In the genomic region with DNA sequence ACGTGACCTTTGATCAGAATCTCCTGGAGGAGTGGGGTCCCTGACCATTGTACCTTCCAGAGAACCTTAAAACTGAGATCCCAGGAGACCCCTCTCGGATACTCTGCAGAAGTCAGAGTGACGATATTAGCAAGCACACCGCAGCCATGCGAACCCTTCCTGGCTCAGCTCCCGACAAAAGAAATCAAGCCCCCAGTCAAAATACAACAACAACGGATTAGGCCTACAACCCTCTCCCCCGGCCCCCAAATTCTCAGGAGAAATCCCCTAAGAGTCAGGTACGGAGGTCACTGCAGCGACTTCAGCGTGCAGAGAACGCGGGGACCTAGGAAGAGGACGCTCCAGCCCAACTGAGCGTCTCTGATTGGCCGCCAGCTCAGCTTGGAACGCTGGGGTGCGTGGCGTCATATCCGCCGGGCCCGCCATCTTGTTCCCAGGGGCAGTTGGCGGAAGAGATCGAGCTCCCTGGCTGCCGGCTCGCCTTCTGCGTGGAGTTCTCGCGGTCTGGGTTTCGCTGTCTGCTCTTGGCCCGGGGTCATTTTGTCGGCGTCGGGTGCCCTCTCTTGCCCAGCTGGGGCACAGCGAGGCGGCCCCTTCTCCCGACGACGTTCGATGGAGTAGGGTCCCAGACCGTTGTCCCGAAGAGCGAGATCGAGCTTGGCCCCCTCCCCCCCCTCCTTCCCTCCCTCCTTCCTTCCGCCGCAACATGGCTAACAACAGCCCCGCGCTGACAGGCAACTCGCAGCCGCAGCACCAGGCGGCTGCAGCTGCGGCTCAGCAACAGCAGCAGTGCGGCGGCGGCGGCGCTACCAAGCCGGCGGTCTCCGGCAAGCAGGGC, we compare ENCODE assay signal across 8 cellular contexts. TPM values are rescaled to one million over a fixed set of nuclear protein-coding genes. Genes with fewer than 3 reads are reported as not detected.
DNase-seq lines count a peak whose midpoint lies in the region; ATAC-seq and TF ChIP-seq lines count a peak whose summit lies in the region.

A gene with protein sequence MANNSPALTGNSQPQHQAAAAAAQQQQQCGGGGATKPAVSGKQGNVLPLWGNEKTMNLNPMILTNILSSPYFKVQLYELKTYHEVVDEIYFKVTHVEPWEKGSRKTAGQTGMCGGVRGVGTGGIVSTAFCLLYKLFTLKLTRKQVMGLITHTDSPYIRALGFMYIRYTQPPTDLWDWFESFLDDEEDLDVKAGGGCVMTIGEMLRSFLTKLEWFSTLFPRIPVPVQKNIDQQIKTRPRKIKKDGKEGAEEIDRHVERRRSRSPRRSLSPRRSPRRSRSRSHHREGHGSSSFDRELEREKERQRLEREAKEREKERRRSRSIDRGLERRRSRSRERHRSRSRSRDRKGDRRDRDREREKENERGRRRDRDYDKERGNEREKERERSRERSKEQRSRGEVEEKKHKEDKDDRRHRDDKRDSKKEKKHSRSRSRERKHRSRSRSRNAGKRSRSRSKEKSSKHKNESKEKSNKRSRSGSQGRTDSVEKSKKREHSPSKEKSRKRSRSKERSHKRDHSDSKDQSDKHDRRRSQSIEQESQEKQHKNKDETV (plus strand): TSS at position 425 of the 838 bp plus-strand sequence. CDS start 282 bp downstream, at position 707.

- ATAC-seq in GM19043 (IDR thresholded peaks at IDR 0.05; ENCODE audit: low read depth, unreplicated experiment) (peak; percentile 90), HG03378 (IDR thresholded peaks at IDR 0.05; ENCODE audit: unreplicated experiment) (peak; percentile 87)
- peak; percentile 92 for ATAC-seq in activated CD4-positive, alpha-beta T cell treated with anti-CD3 and anti-CD28 coated beads for 36 hours

- H3K36me3 Mint-ChIP-seq in activated CD4-positive, alpha-beta T cell treated with anti-CD3 and anti-CD28 coated beads for 36 hours (ENCODE audit: low read depth) = peaks cover 40% of the 10 kb centered on the region

- no peaks in the 10 kb centered on the region for H3K27me3 Mint-ChIP-seq in activated CD4-positive, alpha-beta T cell treated with anti-CD3 and anti-CD28 coated beads for 36 hours

- CTCF ChIA-PET in activated CD4-positive, alpha-beta T cell treated with anti-CD3 and anti-CD28 coated beads for 36 hours (lab: Charles Lee) = interaction anchor here (0.6 to 2.7 kb wide), 22 partner anchors 9 to 866 kb away, joined by 3 to 11 read pairs (median 4); a partner anchor contains a TSS

- TF ChIP-seq CTCF in choroid plexus epithelial cell (conservative IDR thresholded peaks at IDR 0.05; ENCODE audit: low read depth, low read length) = no peak

- peak; percentile 97 for DNase-seq in AG20443 (ENCODE audit: low spot score)
- DNase-seq in NCI-H510A treated with DMSO at 0.1 percent for 48 hours (lab: John Stamatoyannopoulos, UW) = peak; percentile 83
- DNase-seq in activated CD4-positive, alpha-beta T cell treated with anti-CD3 and anti-CD28 coated beads for 36 hours = peak; percentile 97
- peak; percentile 92 for DNase-seq in choroid plexus epithelial cell (ENCODE audit: low read depth)
- DNase-seq in kidney tubule cell (ENCODE audit: low spot score) = peak; percentile 92
- peak; percentile 69 to 91 (median 82) for DNase-seq in stimulated activated CD4-positive, alpha-beta T cell treated with anti-CD3 and anti-CD28 coated beads, Interleukin-1b, Interleukin-23, amount 100 ng/mL, for 24 hours (ENCODE audit: low read depth in 4 of 4, low spot score in 1 of 4)

- H3K27ac Mint-ChIP-seq in activated CD4-positive, alpha-beta T cell treated with anti-CD3 and anti-CD28 coated beads for 36 hours = peak within 1 kb of the TSS; percentile 95

- POLR2A ChIA-PET in activated CD4-positive, alpha-beta T cell treated with anti-CD3 and anti-CD28 coated beads for 36 hours (lab: Charles Lee) = interaction anchor here (0.6 to 2.7 kb wide), 9 partner anchors 11 to 350 kb away, joined by 3 to 40 read pairs (median 5); a partner anchor contains a TSS

- H3K9me3 Mint-ChIP-seq in activated CD4-positive, alpha-beta T cell treated with anti-CD3 and anti-CD28 coated beads for 36 hours (ENCODE audit: low read depth) = no peaks in the 10 kb centered on the region

- intact Hi-C loops in activated CD4-positive, alpha-beta T cell treated with anti-CD3 and anti-CD28 coated beads for 36 hours (cut with DNase I, micrococcal nuclease) = loop anchor here (1.0 to 10.0 kb wide), 20 partner anchors 12 to 1647 kb away; a partner anchor contains a TSS

- peak within 1 kb of the TSS; percentile 93 for H3K4me3 Mint-ChIP-seq in activated CD4-positive, alpha-beta T cell treated with anti-CD3 and anti-CD28 coated beads for 36 hours

- peak within 1 kb of the TSS; percentile 85 for H3K4me3 ChIP-seq in choroid plexus epithelial cell (ENCODE audit: low read depth, low read length)

- peaks cover 37% of the 10 kb centered on the region for H3K4me1 Mint-ChIP-seq in activated CD4-positive, alpha-beta T cell treated with anti-CD3 and anti-CD28 coated beads for 36 hours

RNA-seq across cellular contexts. Expression of the gene that starts here (rescaled TPM):
- total RNA-seq in activated CD4-positive, alpha-beta T cell treated with anti-CD3 and anti-CD28 coated beads for 36 hours = 10 to 100 TPM; 57.9 to 61.1 TPM

Comparison
In these comparisons a context has a peak if more than half of its experiments do, and no peak if none do; other contexts are left out.
1. Peak in every context shown above with its lines: DNase-seq, ATAC-seq and H3K4me3 ChIP-seq.